In genomic region chrX:2751868-2752267, GRCh38 we compare ENCODE assay signal across 4 cellular contexts. TPM values are rescaled to one million over a fixed set of nuclear protein-coding genes. Genes with fewer than 3 reads are reported as not detected.
"Had no signal": no experiment of that assay in that cellular context is flagged by ENCODE, and none has a peak within 500 bp of the region (broad histone marks: within the 10 kb centered on the region; RNA-seq: fewer than 3 reads in every experiment).

A gene with protein sequence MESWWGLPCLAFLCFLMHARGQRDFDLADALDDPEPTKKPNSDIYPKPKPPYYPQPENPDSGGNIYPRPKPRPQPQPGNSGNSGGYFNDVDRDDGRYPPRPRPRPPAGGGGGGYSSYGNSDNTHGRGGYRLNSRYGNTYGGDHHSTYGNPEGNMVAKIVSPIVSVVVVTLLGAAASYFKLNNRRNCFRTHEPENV (plus strand): TSS chrX:2752040. CDS start chrX:2752275, 235 bp downstream.

RNA-seq across cellular contexts. Expression of the gene that starts here (rescaled TPM):
- total RNA-seq: activated T-helper 2 cell treated with anti-CD3 and anti-CD28 coated beads, Interferon-gamma antibody, Interleukin-2, Interleukin-4, amounts not matched to agents 10 μg/mL and 5 μg/mL and 100 μg/mL, durations not matched to agents 14 hours and 24 hours and 36 hours; adrenal gland; naive thymus-derived CD8-positive, alpha-beta T cell; T-helper 2 cell treated with Interferon-gamma antibody and Interleukin-4, amounts not matched to agents 100 ng/mL and 5 ng/mL, for 36 hours had no signal
- polyA plus RNA-seq: naive thymus-derived CD8-positive, alpha-beta T cell had no signal
